8 cellular contexts compared by ENCODE assay signal in the genomic region with DNA sequence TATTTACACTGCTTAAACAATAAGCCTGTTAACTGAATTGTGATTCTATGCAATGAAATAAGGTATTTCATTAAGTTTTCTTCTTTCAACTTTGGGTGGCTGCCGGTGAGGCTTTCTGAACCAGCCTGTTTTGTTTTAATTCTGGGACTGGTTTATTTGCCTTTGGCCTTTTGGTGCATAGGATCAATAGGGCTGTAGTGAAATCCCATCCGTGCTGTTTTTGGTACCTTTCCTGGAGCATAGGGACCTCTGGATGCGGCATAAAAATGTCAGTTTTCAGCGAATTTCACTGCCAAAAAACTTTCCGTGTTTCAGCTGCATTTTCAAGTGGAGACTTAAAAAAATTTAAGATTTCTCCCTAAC. TPM values are rescaled to one million over a fixed set of nuclear protein-coding genes. Genes with fewer than 3 reads are reported as not detected.
DNase-seq lines count a peak whose midpoint lies in the region; ATAC-seq, FAIRE-seq and TF ChIP-seq lines count a peak whose summit lies in the region.

No MANE protein-coding gene starts in this region.

- H3K36me3 ChIP-seq in DND-41 (ENCODE audit: insufficient read depth, low read length): peaks cover 4% of the 10 kb centered on the region; the same call in 1 of the 2 replicates
- H3K36me3 ChIP-seq in PC-3 (ENCODE audit: low read depth, low read length): no peaks in the 10 kb centered on the region
- no peaks in the 10 kb centered on the region for H3K36me3 ChIP-seq in trophoblast cell (ENCODE audit: control insufficient read depth in 1 of 2, insufficient read depth in 2 of 2, low read length in 2 of 2)

- peak overlapping the region; percentile 88 for H4K8ac ChIP-seq in trophoblast cell (ENCODE audit: low read depth, low read length)

- H3K23ac ChIP-seq in trophoblast cell (ENCODE audit: low read length): no peak overlapping the region

- H3K9me3 ChIP-seq in DND-41 (ENCODE audit: insufficient read depth, low read length, severe bottlenecking): no peaks in the 10 kb centered on the region
- H3K9me3 ChIP-seq in PC-3 (ENCODE audit: low read length): no peaks in the 10 kb centered on the region
- no peaks in the 10 kb centered on the region for H3K9me3 ChIP-seq in trophoblast cell (ENCODE audit: insufficient read depth, low read depth, low read length)

- DNase-seq in DND-41 (no peak), PC-3 (no peak), epithelial cell of proximal tubule (ENCODE audit: low read depth) (no peak), trophoblast cell (no peak), H54 (ENCODE audit: insufficient read length, low spot score) (no peak), HEK293T (ENCODE audit: extremely low spot score) (no peak)

- TF ChIP-seq POLR2A in H54 (IDR thresholded peaks at IDR 0.05; ENCODE audit: low read depth, low read length): no peak

- H4K20me1 ChIP-seq in DND-41 (ENCODE audit: insufficient read depth, low read length): no peaks in the 10 kb centered on the region; the same call in 1 of the 2 replicates
- no peaks in the 10 kb centered on the region for H4K20me1 ChIP-seq in PC-3 (ENCODE audit: low read length)

- FAIRE-seq in H54 (lab: Jason Lieb, UNC): no peak

- no peak overlapping the region for H2AK5ac ChIP-seq in trophoblast cell (ENCODE audit: low read length)

- H3K79me2 ChIP-seq in DND-41 (ENCODE audit: insufficient read depth, low read length) (peaks cover 19% of the 10 kb centered on the region), PC-3 (ENCODE audit: low read length) (peaks cover 28% of the 10 kb centered on the region), trophoblast cell (ENCODE audit: control insufficient read depth, insufficient read depth, low read length, poor library complexity) (peaks cover 2% of the 10 kb centered on the region)

- H4K91ac ChIP-seq in trophoblast cell (ENCODE audit: low read depth, low read length): no peak overlapping the region

- H2AFZ ChIP-seq in DND-41 (ENCODE audit: low read depth, low read length) (peak overlapping the region; percentile 89), PC-3 (ENCODE audit: low read length) (peak overlapping the region; percentile 96), trophoblast cell (ENCODE audit: insufficient read depth, low read length, poor library complexity) (peak overlapping the region; percentile 67)

- H3K9me2 ChIP-seq in PC-3 (replicated peaks; ENCODE audit: low read length): no peaks in the 10 kb centered on the region

- H3K4me2 ChIP-seq in DND-41 (ENCODE audit: insufficient read depth, low read length) (peak overlapping the region; percentile 83), PC-3 (ENCODE audit: low read length) (peak overlapping the region; percentile 94), trophoblast cell (ENCODE audit: low read length) (peak overlapping the region; percentile 80)

- H2BK120ac ChIP-seq in trophoblast cell (ENCODE audit: insufficient read depth, low read length, poor library complexity): peak overlapping the region; percentile 57

- intact Hi-C loops in PC-3 (cut with micrococcal nuclease): loop anchor here (1.0 to 10.0 kb wide), 4 partner anchors 16 to 128 kb away; partner anchors contain the start of gene TRPC1

- WGBS in trophoblast cell (ENCODE audit: extremely low coverage, insufficient coverage, insufficient read length): no CpG with 5 or more reads among the region's 5 CpGs

- H2BK5ac ChIP-seq in trophoblast cell (ENCODE audit: low read depth, low read length, poor library complexity): peak overlapping the region; percentile 81

- CTCF ChIA-PET in PC-3 (lab: Charles Lee): no interaction called here
- CTCF ChIA-PET in HEK293T (lab: Yijun Ruan, JAX): no interaction called here

- H3F3A ChIP-seq in PC-3 (ENCODE audit: low read length, unreplicated experiment): no peaks in the 10 kb centered on the region

- H3K18ac ChIP-seq in trophoblast cell (ENCODE audit: low read length): no peak overlapping the region

- TF ChIP-seq CTCF in DND-41 (IDR thresholded peaks at IDR 0.05; ENCODE audit: borderline replicate concordance, extremely low read depth, low read length, poor library complexity, severe bottlenecking): no peak
- TF ChIP-seq CTCF in PC-3 (conservative IDR thresholded peaks at IDR 0.05; ENCODE audit: low read depth, low read length): no peak
- no peak for TF ChIP-seq CTCF in epithelial cell of proximal tubule (conservative IDR thresholded peaks at IDR 0.05; ENCODE audit: low read depth, low read length)

- H3K79me1 ChIP-seq in trophoblast cell (ENCODE audit: low read length): peaks cover 7% of the 10 kb centered on the region

- no peak overlapping the region for H2BK12ac ChIP-seq in trophoblast cell (ENCODE audit: low read length)

- H3K4me3 ChIP-seq in DND-41 (ENCODE audit: low read depth in 1 of 2, low read length in 2 of 2) (peak overlapping the region; percentile 82 to 93), PC-3 (ENCODE audit: low read length) (peak overlapping the region; percentile 82), epithelial cell of proximal tubule (ENCODE audit: low read depth, low read length) (peak overlapping the region; percentile 82), trophoblast cell (ENCODE audit: low read depth, low read length) (peak overlapping the region; percentile 77)

- BruUV-seq in PC-3 (replicated peaks; lab: Mats Ljungman, UMichigan): TSS peak; percentile 72

- H3K27ac ChIP-seq in DND-41 (ENCODE audit: low read length): peak overlapping the region; percentile 83
- no peak overlapping the region; the same call in 1 of the 2 replicates for H3K27ac ChIP-seq in PC-3 (ENCODE audit: low read length)
- no peak overlapping the region for H3K27ac ChIP-seq in trophoblast cell (ENCODE audit: low read depth, low read length)

- H3K4me1 ChIP-seq in DND-41 (ENCODE audit: insufficient read depth, low read length): peaks cover 29% of the 10 kb centered on the region
- peaks cover 23% of the 10 kb centered on the region for H3K4me1 ChIP-seq in PC-3 (ENCODE audit: insufficient read depth, low read length)
- no peaks in the 10 kb centered on the region for H3K4me1 ChIP-seq in trophoblast cell (ENCODE audit: control insufficient read depth in 1 of 2, insufficient read depth in 2 of 2, low read length in 2 of 2)

- peak overlapping the region; percentile 66 for H3K9ac ChIP-seq in DND-41 (ENCODE audit: low read depth, low read length)
- H3K9ac ChIP-seq in PC-3 (ENCODE audit: low read length): peak overlapping the region; percentile 81
- peak overlapping the region; percentile 9 for H3K9ac ChIP-seq in trophoblast cell (ENCODE audit: low read length)

- peak overlapping the region; percentile 5 for H3K4ac ChIP-seq in trophoblast cell (ENCODE audit: low read depth, low read length)

- H3K14ac ChIP-seq in trophoblast cell (ENCODE audit: low read length): no peak overlapping the region

- H3K27me3 ChIP-seq in DND-41 (ENCODE audit: insufficient read depth, low read length, poor library complexity) (no peaks in the 10 kb centered on the region), PC-3 (ENCODE audit: low read length) (no peaks in the 10 kb centered on the region), trophoblast cell (ENCODE audit: insufficient read depth, low read length) (no peaks in the 10 kb centered on the region)

- peak; percentile 5; the same call in 1 of the 3 replicates for ATAC-seq in DND-41 (ENCODE audit: insufficient read depth, low read depth)
- peak; percentile 23 for ATAC-seq in PC-3
- no peak for ATAC-seq in GM19328 (IDR thresholded peaks at IDR 0.05; ENCODE audit: unreplicated experiment)
- ATAC-seq in HG02981 (IDR thresholded peaks at IDR 0.05; ENCODE audit: unreplicated experiment): no peak

- no peak overlapping the region for H4K12ac ChIP-seq in trophoblast cell (ENCODE audit: low read depth, low read length)

- POLR2A ChIA-PET in PC-3 (lab: Charles Lee; ENCODE audit: unreplicated experiment) (no interaction called here), HEK293T (lab: Yijun Ruan, JAX) (interaction anchor here (0.6 to 1.4 kb wide), 3 partner anchors 9 to 18 kb away, joined by 3 to 6 read pairs (median 4); partner anchors contain the start of gene ATR)

TF ChIP-seq in HEK293T, 16 proteins besides CTCF, POLR2A, EP300 and RAD21:
- TF ChIP-seq LEF1 (IDR thresholded peaks at IDR 0.05; ENCODE audit: borderline replicate concordance) (no peak), TARDBP (IDR thresholded peaks at IDR 0.05) (no peak), FOXK2 (IDR thresholded peaks at IDR 0.05) (no peak), FOXM1 (IDR thresholded peaks at IDR 0.05; ENCODE audit: borderline replicate concordance) (no peak), SUZ12 (IDR thresholded peaks at IDR 0.05) (no peak), ARNT (IDR thresholded peaks at IDR 0.05) (no peak), NFRKB (IDR thresholded peaks at IDR 0.05) (no peak), HDGF (IDR thresholded peaks at IDR 0.05; ENCODE audit: borderline replicate concordance) (no peak), L3MBTL2 (conservative IDR thresholded peaks at IDR 0.05) (no peak), ZNF384 (IDR thresholded peaks at IDR 0.05) (no peak), FOXA1 (IDR thresholded peaks at IDR 0.05) (no peak), CTBP1 (IDR thresholded peaks at IDR 0.05; ENCODE audit: borderline replicate concordance) (no peak), SP1 (IDR thresholded peaks at IDR 0.05) (no peak), ELF4 (IDR thresholded peaks at IDR 0.05) (no peak), BHLHE40 (IDR thresholded peaks at IDR 0.05; ENCODE audit: borderline replicate concordance) (no peak)
- TF ChIP-seq, protein P1, sequence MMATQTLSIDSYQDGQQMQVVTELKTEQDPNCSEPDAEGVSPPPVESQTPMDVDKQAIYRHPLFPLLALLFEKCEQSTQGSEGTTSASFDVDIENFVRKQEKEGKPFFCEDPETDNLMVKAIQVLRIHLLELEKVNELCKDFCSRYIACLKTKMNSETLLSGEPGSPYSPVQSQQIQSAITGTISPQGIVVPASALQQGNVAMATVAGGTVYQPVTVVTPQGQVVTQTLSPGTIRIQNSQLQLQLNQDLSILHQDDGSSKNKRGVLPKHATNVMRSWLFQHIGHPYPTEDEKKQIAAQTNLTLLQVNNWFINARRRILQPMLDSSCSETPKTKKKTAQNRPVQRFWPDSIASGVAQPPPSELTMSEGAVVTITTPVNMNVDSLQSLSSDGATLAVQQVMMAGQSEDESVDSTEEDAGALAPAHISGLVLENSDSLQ (IDR thresholded peaks at IDR 0.05): no peak
TF ChIP-seq in HEK293T: peak in this region for 0.

RNA-seq across cellular contexts. Expression of gene PLS1, which starts 0.5 kb away (rescaled TPM):
- total RNA-seq in PC-3 (2014; rRNA removed) (18.7 and 20.1 TPM in 2 replicates), epithelial cell of proximal tubule (30.5 and 36.4 TPM in 2 replicates)
- 6.3 and 6.7 TPM in 2 replicates for polyA plus RNA-seq in trophoblast cell (2013)

RNA-seq across cellular contexts. Expression of gene ATR, which starts 18.2 kb away (rescaled TPM):
- total RNA-seq in PC-3 (2014; rRNA removed) (15.6 and 25.7 TPM in 2 replicates), epithelial cell of proximal tubule (19.3 and 20.4 TPM in 2 replicates)
- polyA plus RNA-seq in trophoblast cell (2013): 7.4 and 7.8 TPM in 2 replicates

Comparison
In these comparisons a context has a peak if more than half of its experiments do, and no peak if none do; other contexts are left out.
1. ATAC-seq: peak in DND-41 (single experiment) and PC-3 (single experiment); none in GM19328 (single experiment) and HG02981 (single experiment).
2. H3K9ac ChIP-seq: peak in every context shown above with its lines; median percentile 81 in PC-3; 66 in DND-41; 9 in trophoblast cell.
3. Peak in every context shown above with its lines, with median percentiles within 50 percentile points of each other: H2AFZ ChIP-seq, H3K4me2 ChIP-seq and H3K4me3 ChIP-seq.